10 cellular contexts compared by ENCODE assay signal in the genomic region with DNA sequence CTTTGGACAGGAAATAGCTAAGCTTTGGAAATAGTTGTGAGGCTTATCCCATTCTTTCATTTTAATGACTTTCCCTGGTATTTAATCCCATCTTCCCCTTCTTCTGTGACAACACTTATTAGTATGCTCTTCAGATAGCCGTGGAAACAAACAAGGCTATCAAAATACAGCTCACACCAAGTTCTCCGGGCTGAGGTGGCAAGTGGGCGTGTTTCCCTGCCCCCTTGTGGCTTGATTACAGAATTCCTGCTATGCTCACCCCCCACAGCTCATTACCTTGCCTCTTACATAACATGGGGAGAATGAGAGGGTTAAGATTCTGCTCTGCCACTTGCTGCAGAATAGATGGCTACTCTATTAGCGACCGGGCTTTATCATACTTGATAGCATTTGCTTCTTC.
DNase-seq lines count a peak whose midpoint lies in the region; ATAC-seq and TF ChIP-seq lines count a peak whose summit lies in the region.
"Had no signal": no experiment of that assay in that cellular context is flagged by ENCODE, and none has a peak within 500 bp of the region (broad histone marks: within the 10 kb centered on the region; RNA-seq: fewer than 3 reads in every experiment).

No MANE protein-coding gene starts in this region.

- no peaks in the 10 kb centered on the region for H3K9me3 ChIP-seq in prostate gland

- H3K4me3 ChIP-seq in AG10803 (ENCODE audit: low read length): no peak overlapping the region
- H3K4me3 ChIP-seq in coronary artery: no peak overlapping the region
- no peak overlapping the region for H3K4me3 ChIP-seq in prostate gland

- no peaks in the 10 kb centered on the region for H3K4me1 ChIP-seq in prostate gland (replicated peaks)

- no peak overlapping the region for H3K27ac ChIP-seq in coronary artery
- H3K27ac ChIP-seq in prostate gland: no peak overlapping the region

- peak; percentile 58 for DNase-seq in AG10803 (ENCODE audit: low read depth)
- peak; percentile 38 for DNase-seq in H4 (ENCODE audit: low spot score)
- DNase-seq in OCI-M1 (lab: John Stamatoyannopoulos, UW): peak; percentile 4
- DNase-seq in glomerular endothelial cell (ENCODE audit: extremely low read depth, low read depth, low spot score): peak; percentile 12
- DNase-seq in coronary artery (ENCODE audit: low spot score): no peak
- no peak for DNase-seq in prostate gland (ENCODE audit: low spot score)
- DNase-seq in activated gamma-delta T cell treated with Interleukin-2 at 50 U/mL for 16 hours: no peak
- DNase-seq: activated T-cell treated with anti-CD3 and anti-CD28 coated beads, Interleukin-2, amount 50 U/mL, for 1 hour had no signal

- WGBS in prostate gland: 71% methylated on average over 5 of the region's 5 CpGs

- no peaks in the 10 kb centered on the region for H3K27me3 ChIP-seq in prostate gland (replicated peaks; ENCODE audit: insufficient read depth)

- intact Hi-C loops in prostate gland (cut with DNase I): no loop called here

- no peaks in the 10 kb centered on the region for H3K36me3 ChIP-seq in prostate gland

- no peak for ATAC-seq in GM18519 (IDR thresholded peaks at IDR 0.05; ENCODE audit: low FRiP score, unreplicated experiment)
- ATAC-seq: esophagus mucosa had no signal

- TF ChIP-seq POLR2A in prostate gland (IDR thresholded peaks at IDR 0.05): no peak

- TF ChIP-seq CTCF in AG10803 (conservative IDR thresholded peaks at IDR 0.05; ENCODE audit: low read length): peak; percentile 19; the same call in 1 of the 2 replicates
- no peak for TF ChIP-seq CTCF in coronary artery (IDR thresholded peaks at IDR 0.05)
- no peak for TF ChIP-seq CTCF in prostate gland (IDR thresholded peaks at IDR 0.05)

Comparison
In these comparisons a context has a peak if more than half of its experiments do, and no peak if none do; other contexts are left out.
1. DNase-seq: peak in AG10803 (single experiment), H4 (single experiment), OCI-M1 (single experiment) and glomerular endothelial cell (single experiment); none in coronary artery (single experiment), prostate gland (single experiment) and activated gamma-delta T cell treated with Interleukin-2 at 50 U/mL for 16 hours (single experiment).